In the genomic region with DNA sequence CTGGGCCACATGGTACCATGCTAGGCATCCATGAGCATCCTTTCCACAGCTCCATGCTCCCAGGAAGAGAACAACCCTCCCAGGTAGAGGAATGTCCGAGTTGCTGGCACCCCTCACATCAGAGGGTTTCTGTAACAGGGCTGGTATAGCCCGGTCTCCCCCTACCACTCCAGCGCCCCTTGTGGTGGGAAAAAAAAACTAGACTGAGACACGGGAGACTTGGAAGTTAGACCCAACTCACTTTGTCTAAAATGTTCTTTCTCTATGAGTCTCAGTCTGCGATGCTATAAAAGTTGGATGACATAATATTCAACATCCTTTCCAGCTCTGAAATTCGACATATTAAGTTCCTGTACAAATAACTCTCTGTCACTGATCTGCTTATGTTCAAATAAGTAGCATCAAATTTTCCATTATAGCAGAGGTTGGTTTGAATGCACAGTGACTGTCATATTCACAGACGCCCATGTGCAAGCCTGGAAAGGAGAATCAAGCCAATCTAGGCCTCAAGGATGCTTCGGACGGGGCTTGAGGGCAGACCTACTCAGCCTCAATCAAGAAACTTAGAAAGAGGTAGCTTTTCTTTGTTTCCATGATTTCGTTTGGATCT, we compare ENCODE assay signal across 1 cellular context.
TF ChIP-seq lines count a peak whose summit lies in the region.

No MANE protein-coding gene starts in this region.

TF ChIP-seq in IMR-90, 13 proteins besides CTCF, POLR2A, EP300 and RAD21 (continued from another document):
- TF ChIP-seq USF2 (IDR thresholded peaks at IDR 0.05; ENCODE audit: low read depth, low read length): no peak
- no peak for TF ChIP-seq MAFK (IDR thresholded peaks at IDR 0.05; ENCODE audit: low read depth, low read length)
- TF ChIP-seq SMC3 (IDR thresholded peaks at IDR 0.05; ENCODE audit: low read depth, low read length): no peak
- TF ChIP-seq BHLHE40 (IDR thresholded peaks at IDR 0.05; ENCODE audit: low read depth, low read length): no peak
- no peak for TF ChIP-seq FOS (IDR thresholded peaks at IDR 0.05; ENCODE audit: low read depth, low read length)
- no peak for TF ChIP-seq NFE2L2 (IDR thresholded peaks at IDR 0.05; ENCODE audit: low read depth, low read length)
- no peak for TF ChIP-seq CHD1 (IDR thresholded peaks at IDR 0.05; ENCODE audit: low read depth, low read length)
